Comparison of ENCODE assay signal across 8 cellular contexts in the genomic region with DNA sequence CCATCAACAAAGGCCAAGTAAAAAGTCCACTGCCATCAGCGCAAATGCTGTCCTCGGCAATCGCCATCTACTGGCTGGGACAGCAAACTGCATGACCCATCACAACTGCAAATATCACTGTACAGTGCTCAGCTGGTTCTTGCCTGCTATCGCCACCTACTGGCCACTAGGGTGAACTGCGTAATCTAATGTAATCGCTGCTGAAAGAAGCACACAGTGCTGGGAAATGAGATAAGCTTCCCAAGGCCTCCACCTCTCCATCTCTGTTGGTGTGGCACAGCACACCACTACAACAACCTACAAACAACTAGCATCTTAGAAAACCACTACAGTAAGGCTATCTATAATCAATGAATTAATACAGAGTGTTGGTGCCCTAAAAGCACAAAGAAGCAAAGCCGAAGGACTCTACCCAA.
DNase-seq lines count a peak whose midpoint lies in the region; ATAC-seq, FAIRE-seq and TF ChIP-seq lines count a peak whose summit lies in the region.

No MANE protein-coding gene starts in this region.

- H3K9ac ChIP-seq in keratinocyte (ENCODE audit: control insufficient read depth, extremely low read depth, insufficient read depth, low read length), result no peak overlapping the region

- FAIRE-seq in keratinocyte (lab: Jason Lieb, UNC), result peak; percentile 96

- H4K20me1 ChIP-seq in keratinocyte (ENCODE audit: control insufficient read depth, extremely low read depth, insufficient read depth, low read length), result no peaks in the 10 kb centered on the region

- H3K27ac Mint-ChIP-seq in brain, result no peak overlapping the region

- CTCF ChIA-PET in AG04449 (lab: Yijun Ruan, JAX), result interaction anchor here (0.6 to 2.0 kb wide), 6 partner anchors 9 to 1077 kb away, joined by 3 to 4 read pairs (median 3); no protein-coding TSS in a partner anchor

- no peaks in the 10 kb centered on the region for H3K36me3 ChIP-seq in keratinocyte (ENCODE audit: control insufficient read depth in 2 of 2, extremely low read depth in 1 of 2, insufficient read depth in 2 of 2, low read length in 2 of 2)

- H3K27ac ChIP-seq in keratinocyte (ENCODE audit: control insufficient read depth, insufficient read depth, low read length), result no peak overlapping the region

- no peak overlapping the region for H2AFZ ChIP-seq in keratinocyte (ENCODE audit: control insufficient read depth, low read length)

- H3K4me3 Mint-ChIP-seq in brain, result no peak overlapping the region

- H3K4me1 ChIP-seq in keratinocyte (ENCODE audit: control insufficient read depth, extremely low read depth, insufficient read depth, low read length), result no peaks in the 10 kb centered on the region

- peaks cover 6% of the 10 kb centered on the region for H3K27me3 Mint-ChIP-seq in brain

- no peaks in the 10 kb centered on the region for H3K9me3 ChIP-seq in keratinocyte (ENCODE audit: control insufficient read depth, low read depth, low read length)

- no peaks in the 10 kb centered on the region for H3K9me1 ChIP-seq in keratinocyte (ENCODE audit: control insufficient read depth, extremely low read depth, insufficient read depth, low read length)

- peak; percentile 83 for TF ChIP-seq CTCF in AG04449 (IDR thresholded peaks at IDR 0.05; ENCODE audit: insufficient read depth, low read length, missing control alignments)
- peak; percentile 77 to 84 for TF ChIP-seq CTCF in brain (conservative IDR thresholded peaks at IDR 0.05)
- peak; percentile 95 to 100 (median 100) for TF ChIP-seq CTCF in keratinocyte (optimal IDR thresholded peaks at IDR 0.05 in 1 of 3, IDR thresholded peaks at IDR 0.05 in 1 of 3, conservative IDR thresholded peaks at IDR 0.05 in 1 of 3; ENCODE audit: extremely low read depth in 1 of 3, insufficient read depth in 2 of 3, low read length in 3 of 3)

- peaks cover 0 to 13% (median 6%) of the 10 kb centered on the region in 5 experiments for H3K9me3 Mint-ChIP-seq in brain

- no peaks in the 10 kb centered on the region for H3K79me2 ChIP-seq in keratinocyte (ENCODE audit: control insufficient read depth, insufficient read depth, low read length)

- no peaks in the 10 kb centered on the region for H3K36me3 Mint-ChIP-seq in brain

- no peaks in the 10 kb centered on the region for H3K4me1 Mint-ChIP-seq in brain

- no peak overlapping the region for H3K4me3 ChIP-seq in AG04449 (ENCODE audit: low read depth, low read length)
- no peak overlapping the region for H3K4me3 ChIP-seq in keratinocyte (ENCODE audit: control insufficient read depth in 2 of 3, extremely low read depth in 1 of 3, insufficient read depth in 2 of 3, low read depth in 1 of 3, low read length in 3 of 3)

- no peak overlapping the region for H3K4me2 ChIP-seq in keratinocyte (ENCODE audit: control insufficient read depth, extremely low read depth, insufficient read depth, low read depth, low read length)

- peak; percentile 98 for ATAC-seq in GM18517 (IDR thresholded peaks at IDR 0.05; ENCODE audit: unreplicated experiment)
- peak; percentile 98 for ATAC-seq in HG02970 (IDR thresholded peaks at IDR 0.05; ENCODE audit: low FRiP score, unreplicated experiment)

- H3K27me3 ChIP-seq in keratinocyte (ENCODE audit: control insufficient read depth, extremely low read depth, insufficient read depth, low read length), result no peaks in the 10 kb centered on the region

- dilution Hi-C loops in keratinocyte (cut with MboI; ENCODE audit: extremely low pct_ligation_motif_present, low sequenced_read_pairs), result no loop called here

- DNase-seq in AG04449 (ENCODE audit: low read depth, low spot score), result peak; percentile 1
- peak; percentile 56 for DNase-seq in NCI-H1694 treated with DMSO at 0.1 percent for 48 hours (lab: John Stamatoyannopoulos, UW)
- DNase-seq in T-helper 9 cell, result peak; percentile 34
- DNase-seq in keratinocyte (ENCODE audit: low read depth, low spot score), result peak; percentile 32
- peak; percentile 14 for DNase-seq in stimulated activated CD4-positive, alpha-beta T cell treated with anti-CD3 and anti-CD28 coated beads, Interleukin-2, amount 100 ng/mL, for 4 hours (ENCODE audit: low read depth)

- POLR2A ChIA-PET in AG04449 (lab: Yijun Ruan, JAX), result no interaction called here

Comparison
In these comparisons a context has a peak if more than half of its experiments do, and no peak if none do; other contexts are left out.
1. DNase-seq: peak in every context shown above with its lines; median percentile 56 in NCI-H1694 treated with DMSO at 0.1 percent for 48 hours; 34 in T-helper 9 cell; 32 in keratinocyte; 14 in stimulated activated CD4-positive, alpha-beta T cell treated with anti-CD3 and anti-CD28 coated beads, Interleukin-2, amount 100 ng/mL, for 4 hours; 1 in AG04449.